Comparison of ENCODE assay signal across 8 cellular contexts in the genomic region with DNA sequence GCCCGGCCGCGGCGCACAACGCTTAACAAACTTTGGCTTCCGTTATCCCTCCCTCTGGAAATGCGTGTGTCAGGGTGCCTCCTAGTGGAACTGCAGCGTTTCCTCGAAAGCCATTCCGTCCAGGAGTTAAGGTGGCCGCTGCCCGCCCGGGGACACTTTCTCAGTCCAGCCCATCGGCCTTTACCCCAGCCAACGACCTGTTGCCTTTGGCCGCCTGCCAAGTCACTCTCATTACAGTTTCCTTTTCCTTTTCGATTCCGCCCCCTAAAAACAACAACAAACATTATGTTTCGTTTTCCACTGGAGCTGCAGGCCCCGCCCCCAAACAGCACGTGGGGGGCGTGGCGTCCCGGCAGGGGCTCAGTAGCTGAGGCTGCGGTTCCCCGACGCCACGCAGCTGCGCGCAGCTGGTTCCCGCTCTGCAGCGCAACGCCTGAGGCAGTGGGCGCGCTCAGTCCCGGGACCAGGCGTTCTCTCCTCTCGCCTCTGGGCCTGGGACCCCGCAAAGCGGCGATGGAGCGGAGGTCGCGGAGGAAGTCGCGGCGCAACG. TPM values are rescaled to one million over a fixed set of nuclear protein-coding genes. Genes with fewer than 3 reads are reported as not detected.
DNase-seq lines count a peak whose midpoint lies in the region; ATAC-seq, FAIRE-seq and TF ChIP-seq lines count a peak whose summit lies in the region.

A gene (plus strand): TSS at position 363 of the 550 bp plus-strand sequence. CDS start 151 bp downstream, at position 514.

- peaks cover 5 to 9% of the 10 kb centered on the region in 2 experiments; a peak in 3 of 4 replicates for H3K9me3 ChIP-seq in H1 (ENCODE audit: insufficient read depth in 2 of 2, low read depth in 1 of 2, low read length in 1 of 2)

- WGBS in H1 (ENCODE audit: extremely low coverage in 1 of 2, insufficient coverage in 1 of 2, insufficient read length in 1 of 2, insufficient replicate concordance in 2 of 2, low coverage in 1 of 2, low lambda C conversion rate in 2 of 2, missing lambda C conversion rate in 1 of 2), 2 experiments = 1% methylated on average over 44 of the region's 48 CpGs; no CpG with 5 or more reads in 1 of the 2 experiments

- peaks cover 3% of the 10 kb centered on the region; the same call in 1 of the 2 replicates for H3K23me2 ChIP-seq in H1 (ENCODE audit: low read depth, low read length)

- no peak within 1 kb of the TSS for H2BK15ac ChIP-seq in H1 (ENCODE audit: low read length)

- no peak within 1 kb of the TSS for H2AK5ac ChIP-seq in H1 (ENCODE audit: low read depth, low read length)

- H2BK20ac ChIP-seq in H1 (ENCODE audit: low read length) = no peak within 1 kb of the TSS

- H3K4me2 ChIP-seq in H1 (ENCODE audit: insufficient read depth in 1 of 2, low read depth in 2 of 2, low read length in 2 of 2) = peak within 1 kb of the TSS; percentile 67 to 80

- TF ChIP-seq RAD21 in H1 (IDR thresholded peaks at IDR 0.05 in 1 of 2, conservative IDR thresholded peaks at IDR 0.05 in 1 of 2; ENCODE audit: low read depth in 2 of 2, low read length in 2 of 2) = peak; percentile 75 to 78

- TF ChIP-seq EP300 in H1 (IDR thresholded peaks at IDR 0.05; ENCODE audit: borderline replicate concordance in 1 of 2, low read depth in 2 of 2, low read length in 2 of 2) = no peak

- H4K20me1 ChIP-seq in H1 (replicated peaks in 1 of 2; ENCODE audit: control insufficient read depth in 1 of 2, insufficient read depth in 2 of 2, low read length in 2 of 2) = no peaks in the 10 kb centered on the region

- no peak for TF ChIP-seq POLR2A in H1 (IDR thresholded peaks at IDR 0.05; ENCODE audit: control extremely low read depth in 1 of 2, low read depth in 2 of 2, low read length in 2 of 2)

- no peak within 1 kb of the TSS for H3K4ac ChIP-seq in H1 (replicated peaks; ENCODE audit: insufficient read length, low read depth, low read length)

- H3K18ac ChIP-seq in H1 (ENCODE audit: extremely low read depth, low read length) = peak within 1 kb of the TSS; percentile 66; the same call in 1 of the 2 replicates

- DNase-seq in BJ (ENCODE audit: low read depth) (peak; percentile 51), NCI-H82 treated with DMSO at 0.1 percent for 48 hours (lab: John Stamatoyannopoulos, UW; ENCODE audit: unreplicated experiment) (peak; percentile 38), H1 (ENCODE audit: low read depth in 1 of 2, low spot score in 2 of 2) (peak; percentile 87 to 90), memory B cell (ENCODE audit: low spot score in 2 of 2) (peak; percentile 87 to 90)
- DNase-seq in activated CD8-positive, alpha-beta memory T cell treated with anti-CD3 and anti-CD28 coated beads for 1 hour (ENCODE audit: extremely low read depth in 1 of 2, low read depth in 1 of 2) = peak; percentile 66 to 85
- peak; percentile 87 for DNase-seq in stimulated activated CD8-positive, alpha-beta memory T cell treated with anti-CD3 and anti-CD28 coated beads, Interleukin-12 subunit alpha, Interleukin-12 subunit beta, amount 100 ng/mL, for 1 hour (ENCODE audit: low read depth)

- no peak within 1 kb of the TSS for H3K27ac ChIP-seq in H1 (ENCODE audit: low read depth, low read length)

- peak within 1 kb of the TSS; percentile 4; the same call in 1 of the 2 replicates for H2AFZ ChIP-seq in H1 (ENCODE audit: low read length)

- no peak within 1 kb of the TSS for H4K91ac ChIP-seq in H1 (replicated peaks; ENCODE audit: insufficient read length, low read length)

- POLR2A ChIA-PET in BJ (lab: Charles Lee) (no interaction called here), H1 (lab: Charles Lee; ENCODE audit: partially characterized antibody) (interaction anchor here (0.6 to 2.4 kb wide), 10 partner anchors 9 to 276 kb away, joined by 3 to 8 read pairs (median 4); a partner anchor contains a TSS)

- peak within 1 kb of the TSS; percentile 99 for H3K4me3 Mint-ChIP-seq in memory B cell

- peak within 1 kb of the TSS in 3 of 4 experiments; percentile 35 to 57 (median 40); a peak in 5 of 7 replicates for H3K9ac ChIP-seq in H1 (replicated peaks in 1 of 4; ENCODE audit: extremely low read depth in 1 of 4, low read depth in 3 of 4, low read length in 3 of 4)

- ATAC-seq in GM19035 (IDR thresholded peaks at IDR 0.05; ENCODE audit: unreplicated experiment) (peak; percentile 88), HG03342 (IDR thresholded peaks at IDR 0.05; ENCODE audit: unreplicated experiment) (peak; percentile 89), memory B cell (ENCODE audit: low read depth) (peak; percentile 93)

- H3K79me1 ChIP-seq in H1 (ENCODE audit: low read depth, low read length) = no peaks in the 10 kb centered on the region

- peak within 1 kb of the TSS; percentile 27 for H4K5ac ChIP-seq in H1 (ENCODE audit: insufficient read length, low read depth, low read length)

- H3K27me3 Mint-ChIP-seq in memory B cell = no peaks in the 10 kb centered on the region

- no peak within 1 kb of the TSS for H3K23ac ChIP-seq in H1 (ENCODE audit: insufficient read length)

- H3K4me1 Mint-ChIP-seq in memory B cell = peaks cover 7% of the 10 kb centered on the region

- TF ChIP-seq CTCF in BJ (IDR thresholded peaks at IDR 0.05; ENCODE audit: insufficient read depth, low read depth, low read length) (peak; percentile 74), H1 (IDR thresholded peaks at IDR 0.05; ENCODE audit: control extremely low read depth in 1 of 3, insufficient read depth in 1 of 3, low read depth in 1 of 3, low read length in 3 of 3) (peak; percentile 67 to 81 (median 78))

- H3K27ac Mint-ChIP-seq in memory B cell = peak within 1 kb of the TSS; percentile 95

- H3K36me3 ChIP-seq in BJ (ENCODE audit: control insufficient read depth, insufficient read depth, low read length) (no peaks in the 10 kb centered on the region), H1 (ENCODE audit: control insufficient read depth in 2 of 4, insufficient read depth in 4 of 4, low read length in 3 of 4) (no peaks in the 10 kb centered on the region; a peak in 1 of 8 replicates)

- FAIRE-seq in H1 (lab: Jason Lieb, UNC) = no peak

- H3K27me3 ChIP-seq in BJ (ENCODE audit: control insufficient read depth, insufficient read depth, low read length) (peaks cover 9% of the 10 kb centered on the region), H1 (replicated peaks in 1 of 4; ENCODE audit: control insufficient read depth in 3 of 4, extremely low read depth in 1 of 4, insufficient read depth in 3 of 4, low read length in 3 of 4) (peaks cover 0 to 14% (median 7%) of the 10 kb centered on the region in 4 experiments; a peak in 5 of 7 replicates)

- peaks cover 0 to 8% (median 3%) of the 10 kb centered on the region in 4 experiments; a peak in 3 of 7 replicates for H3K4me1 ChIP-seq in H1 (replicated peaks in 1 of 4; ENCODE audit: control insufficient read depth in 3 of 4, insufficient read depth in 4 of 4, low read length in 3 of 4)

- H3K14ac ChIP-seq in H1 (ENCODE audit: insufficient read length) = no peak within 1 kb of the TSS

- H3K79me2 ChIP-seq in H1 (ENCODE audit: control insufficient read depth in 1 of 2, insufficient read depth in 2 of 2, low read length in 2 of 2) = no peaks in the 10 kb centered on the region

- H3K56ac ChIP-seq in H1 (replicated peaks; ENCODE audit: insufficient read length, low read depth, low read length) = no peak within 1 kb of the TSS

- CTCF ChIA-PET in BJ (lab: Yijun Ruan, JAX) (interaction anchor here (0.8 to 1.7 kb wide), 11 partner anchors 11 to 245 kb away, joined by 3 to 5 read pairs (median 4); a partner anchor contains a TSS), H1 (lab: Charles Lee; ENCODE audit: partially characterized antibody) (interaction anchor here (0.7 to 3.3 kb wide), 22 partner anchors 10 to 265 kb away, joined by 3 to 17 read pairs (median 4); a partner anchor contains a TSS)

- no peak within 1 kb of the TSS; the same call in 1 of the 2 replicates for H2BK5ac ChIP-seq in H1 (ENCODE audit: low read depth, low read length)

- peaks cover 1% of the 10 kb centered on the region for H3K9me3 Mint-ChIP-seq in memory B cell

- H3K4me3 ChIP-seq in BJ (ENCODE audit: low read depth, low read length) (peak within 1 kb of the TSS; percentile 55), H1 (ENCODE audit: extremely low read depth in 1 of 4, insufficient read depth in 2 of 4, low read depth in 3 of 4, low read length in 4 of 4) (peak within 1 kb of the TSS; percentile 47 to 76 (median 62))

- H3K36me3 Mint-ChIP-seq in memory B cell = peaks cover 2% of the 10 kb centered on the region

- H4K8ac ChIP-seq in H1 (ENCODE audit: extremely low read depth, insufficient read depth, low read length) = peak within 1 kb of the TSS; percentile 86

- H2BK12ac ChIP-seq in H1 (ENCODE audit: low read depth, low read length) = no peak within 1 kb of the TSS

- no peak within 1 kb of the TSS for H2BK120ac ChIP-seq in H1 (replicated peaks; ENCODE audit: low read depth, low read length)

TF ChIP-seq in H1, 55 proteins besides CTCF, POLR2A, EP300 and RAD21 (continues in another document):
- TF ChIP-seq POLR2AphosphoS5 (IDR thresholded peaks at IDR 0.05; ENCODE audit: low read depth, low read length) (peak; percentile 50; the same call in 1 of the 2 replicates), EZH2 (IDR thresholded peaks at IDR 0.05; ENCODE audit: low read depth, low read length, severe bottlenecking) (no peak), POU5F1 (IDR thresholded peaks at IDR 0.05; ENCODE audit: low read depth, low read length) (no peak), BACH1 (IDR thresholded peaks at IDR 0.05; ENCODE audit: low read length) (no peak), SIX5 (IDR thresholded peaks at IDR 0.05; ENCODE audit: low read depth, low read length) (no peak), RBBP5 (IDR thresholded peaks at IDR 0.05; ENCODE audit: borderline replicate concordance, low read depth, low read length) (no peak; the same call in 1 of the 2 replicates), SP2 (IDR thresholded peaks at IDR 0.05; ENCODE audit: low read length) (no peak), TAF7 (optimal IDR thresholded peaks at IDR 0.05; ENCODE audit: borderline replicate concordance, low read depth, low read length) (peak; percentile 26), KDM4A (IDR thresholded peaks at IDR 0.05; ENCODE audit: low read depth, low read length, severe bottlenecking) (peak; percentile 97), ASH2L (IDR thresholded peaks at IDR 0.05; ENCODE audit: low read length) (no peak), PHF8 (conservative IDR thresholded peaks at IDR 0.05; ENCODE audit: low read depth, low read length) (peak; percentile 52; the same call in 1 of the 2 replicates)

RNA-seq across cellular contexts. Expression of the gene that starts here (rescaled TPM):
- 0.05 and 0.20 TPM in 2 replicates for polyA plus RNA-seq in BJ (2011; rRNA removed)
- 0.09 TPM in 1 of 2 replicates, not detected in the other for polyA minus RNA-seq in BJ (2011; rRNA and poly(A)+ RNA removed)
- total RNA-seq in H1 (2021; fragmentation: NEBNext Ultra II Directional; extraction: Animal tissue kit (Norgen Biotek cat#: 25700)) = 20.2 and 20.7 TPM in 2 replicates
- 4.5 and 6.6 TPM in 2 replicates for polyA plus RNA-seq in H1 (2011; rRNA removed)
- 9.3 TPM for polyA plus RNA-seq in H1 (2011; cell fraction: cytosol; rRNA removed)
- 3.7 TPM for polyA plus RNA-seq in H1 (2011; cell fraction: nucleus; rRNA removed)
- polyA plus RNA-seq in H1 (2012, experiment 1 of 2) = 11.7 to 15.6 TPM (median 12.0 TPM) in 4 replicates
- 1.8 TPM for polyA plus RNA-seq in H1 (2012, experiment 2 of 2)
- polyA plus RNA-seq in H1 (2013, experiment 1 of 2) = 10.3 TPM
- polyA plus RNA-seq in H1 (2013, experiment 2 of 2) = 10.0 TPM
- 13.2 and 18.3 TPM in 2 replicates for polyA minus RNA-seq in H1 (2011; rRNA and poly(A)+ RNA removed)
- polyA minus RNA-seq in H1 (2011; cell fraction: cytosol; rRNA and poly(A)+ RNA removed) = 8.4 TPM
- polyA minus RNA-seq in H1 (2011; cell fraction: nucleus; rRNA and poly(A)+ RNA removed) = 12.2 TPM

Comparison
In these comparisons a context has a peak if more than half of its experiments do, and no peak if none do; other contexts are left out.
1. Peak in DNase-seq and H3K4me3 ChIP-seq in BJ; RNA of the gene not detected or under 1 TPM.
2. DNase-seq: peak in every context shown above with its lines; median percentile 88 in H1; 88 in memory B cell; 87 in stimulated activated CD8-positive, alpha-beta memory T cell treated with anti-CD3 and anti-CD28 coated beads, Interleukin-12 subunit alpha, Interleukin-12 subunit beta, amount 100 ng/mL, for 1 hour; 76 in activated CD8-positive, alpha-beta memory T cell treated with anti-CD3 and anti-CD28 coated beads for 1 hour; 51 in BJ; 38 in NCI-H82 treated with DMSO at 0.1 percent for 48 hours.